Comparison of ENCODE assay signal across 17 cellular contexts in genomic region chr3:174247671-174248070, GRCh38.
A peak's percentile ranks its signal among the peaks of the same experiment; 100 is the strongest.
DNase-seq lines count a peak whose midpoint lies in the region; ATAC-seq and TF ChIP-seq lines count a peak whose summit lies in the region.
"Had no signal": no experiment of that assay in that cellular context is flagged by ENCODE, and none has a peak within 500 bp of the region (broad histone marks: within the 10 kb centered on the region; RNA-seq: fewer than 3 reads in every experiment).

No MANE protein-coding gene starts in this region.

- no peaks in the 10 kb centered on the region for H3K36me3 Mint-ChIP-seq in brain
- no peaks in the 10 kb centered on the region for H3K36me3 Mint-ChIP-seq in natural killer cell
- H3K36me3 Mint-ChIP-seq: CD8-positive, alpha-beta T cell had no signal

- H3K27ac ChIP-seq in mesodermal cell (ENCODE audit: low read depth, low read length, severe bottlenecking): peak overlapping the region; percentile 12

- no peaks in the 10 kb centered on the region for H3K9me3 ChIP-seq in mesodermal cell (ENCODE audit: control insufficient read depth, low read length)

- peaks cover 48% of the 10 kb centered on the region for H3K4me1 Mint-ChIP-seq in brain
- H3K4me1 Mint-ChIP-seq in natural killer cell: no peaks in the 10 kb centered on the region

- H3K4me1 ChIP-seq in mesodermal cell (ENCODE audit: control insufficient read depth, insufficient read depth, low read length, poor library complexity, severe bottlenecking): no peaks in the 10 kb centered on the region

- DNase-seq in G401 (ENCODE audit: low spot score) (peak; percentile 38), NCI-H69 (lab: John Stamatoyannopoulos, UW) (peak; percentile 63), natural killer cell (no peak), left colon (no peak)
- DNase-seq in activated CD4-positive, CD25-positive, alpha-beta regulatory T cell (lab: John Stamatoyannopoulos, UW): no peak
- DNase-seq: CD8-positive, alpha-beta T cell; EL; H7; Karpas-422; MM.1S; NCI-H1105; NCI-H2029; NCI-H774; Right ventricle myocardium superior had no signal

- H3K27ac Mint-ChIP-seq in brain (peak overlapping the region in 4 of 5 experiments; percentile 42 to 75 (median 62)), natural killer cell (no peak overlapping the region)
- H3K27ac Mint-ChIP-seq: CD8-positive, alpha-beta T cell had no signal

- in situ Hi-C loops in G401 (cut with HindIII; ENCODE audit: low sequenced_read_pairs): no loop called here

- H3K9me3 Mint-ChIP-seq in brain (no peaks in the 10 kb centered on the region), natural killer cell (peaks cover 2 to 9% of the 10 kb centered on the region in 2 donors)
- H3K9me3 Mint-ChIP-seq: CD8-positive, alpha-beta T cell had no signal

- ATAC-seq in natural killer cell (no peak), left colon (no peak)
- ATAC-seq: CD8-positive, alpha-beta T cell; Panc1 had no signal

- H3K36me3 ChIP-seq in mesodermal cell (ENCODE audit: control insufficient read depth, insufficient read depth, low read length): no peaks in the 10 kb centered on the region

- 20% methylated on average over 1 of the region's 1 CpG; no CpG with 5 or more reads in 1 of the 2 experiments for WGBS in mesodermal cell (ENCODE audit: insufficient coverage in 2 of 2), 2 experiments

- H3K4me3 ChIP-seq in mesodermal cell (ENCODE audit: extremely low read depth, insufficient read depth, low read length, poor library complexity, severe bottlenecking): no peak overlapping the region

- intact Hi-C loops in natural killer cell (cut with micrococcal nuclease) (no loop called here), left colon (cut with DNase I, micrococcal nuclease) (no loop called here)

- TF ChIP-seq CTCF in brain (conservative IDR thresholded peaks at IDR 0.05): no peak
- TF ChIP-seq CTCF in natural killer cell (IDR thresholded peaks at IDR 0.05): no peak

- H3K4me3 Mint-ChIP-seq in brain (no peak overlapping the region), natural killer cell (no peak overlapping the region)
- H3K4me3 Mint-ChIP-seq: CD8-positive, alpha-beta T cell had no signal

- no peaks in the 10 kb centered on the region for H3K27me3 Mint-ChIP-seq in brain
- H3K27me3 Mint-ChIP-seq in natural killer cell (ENCODE audit: low read depth in 2 of 2): no peaks in the 10 kb centered on the region

Comparison
In these comparisons a context has a peak if more than half of its experiments do, and no peak if none do; other contexts are left out.
1. DNase-seq: peak in G401 (single experiment) and NCI-H69 (single experiment); none in activated CD4-positive, CD25-positive, alpha-beta regulatory T cell (0 of 4), natural killer cell (single experiment) and left colon (0 of 2).
2. H3K27ac Mint-ChIP-seq: peak in brain (4 of 5); none in natural killer cell (0 of 2).